ENCODE assay signal across 28 cellular contexts in genomic region chr11:7833527-7833926, GRCh38. TPM values are rescaled to one million over a fixed set of nuclear protein-coding genes. Genes with fewer than 3 reads are reported as not detected.
"Had no signal": no experiment of that assay in that cellular context is flagged by ENCODE, and none has a peak within 500 bp of the region (broad histone marks: within the 10 kb centered on the region; RNA-seq: fewer than 3 reads in every experiment).

No MANE protein-coding gene starts in this region.

- DNase-seq: effector CD4-positive, alpha-beta T cell; esophagus squamous epithelium; foreskin fibroblast; left colon; left ventricle myocardium superior; mesenchymal stem cell; naive B cell; stimulated activated CD4-positive, alpha-beta T cell treated with anti-CD3 and anti-CD28 coated beads, Interleukin-2, amount 100 ng/mL, for 24 hours; stimulated activated CD4-positive, alpha-beta T cell treated with anti-CD3 and anti-CD28 coated beads, Interleukin-4, amount 100 ng/mL, for 4 hours; stimulated activated naive B cell treated with anti-CD40 and anti-IgM and Interleukin-4, amounts not matched to agents 10 μg/mL and 1 μg/mL and 100 μg/mL, for 72 hours; stomach; substantia nigra; trophoblast cell had no signal

- H3K36me3 Mint-ChIP-seq: naive B cell; stimulated activated naive B cell treated with anti-CD40 and anti-IgM and Interleukin-4, amounts not matched to agents 10 μg/mL and 1 μg/mL and 100 μg/mL, for 72 hours had no signal

- H3K4me3 Mint-ChIP-seq: naive B cell; nephron; stimulated activated naive B cell treated with anti-CD40 and anti-IgM and Interleukin-4, amounts not matched to agents 10 μg/mL and 1 μg/mL and 100 μg/mL, for 72 hours had no signal

- H3K4me3 ChIP-seq: coronary artery, esophagus squamous epithelium, lung, stomach, thoracic aorta had no signal

- H3K27me3 ChIP-seq: esophagus squamous epithelium, neutrophil, stomach had no signal

- H3K9me3 ChIP-seq: esophagus squamous epithelium, neutrophil, stomach, thoracic aorta had no signal

- H3K4me1 ChIP-seq: esophagus squamous epithelium, stomach had no signal

- H3K9me3 Mint-ChIP-seq: nephron had no signal

- H3K27ac ChIP-seq: coronary artery, epithelial cell of prostate, esophagus squamous epithelium, neutrophil, stomach, thoracic aorta had no signal

- H3K4me1 Mint-ChIP-seq: naive B cell; nephron; stimulated activated naive B cell treated with anti-CD40 and anti-IgM and Interleukin-4, amounts not matched to agents 10 μg/mL and 1 μg/mL and 100 μg/mL, for 72 hours had no signal

- H3K36me3 ChIP-seq: esophagus squamous epithelium, neutrophil, stomach, thoracic aorta had no signal

- H3K27ac Mint-ChIP-seq: naive B cell; nephron; stimulated activated naive B cell treated with anti-CD40 and anti-IgM and Interleukin-4, amounts not matched to agents 10 μg/mL and 1 μg/mL and 100 μg/mL, for 72 hours had no signal

- ATAC-seq: left colon; left ventricle myocardium superior; sciatic nerve; stimulated activated naive B cell treated with anti-CD40 and anti-IgM and Interleukin-4, amounts not matched to agents 10 μg/mL and 1 μg/mL and 100 μg/mL, for 72 hours had no signal

- FAIRE-seq: endometrium had no signal

RNA-seq across cellular contexts. Expression of gene OR5P3, which starts 2.9 kb away (rescaled TPM):
- total RNA-seq: dermis microvascular lymphatic vessel endothelial cell, kidney epithelial cell, left colon, left ventricle myocardium superior, osteoblast, pulmonary artery endothelial cell, sciatic nerve, skeletal muscle tissue had no signal
- polyA plus RNA-seq: lung, stomach, urinary bladder had no signal

RNA-seq across cellular contexts. Expression of gene OR5P2, which starts 36.8 kb away (rescaled TPM):
- total RNA-seq: chondrocyte, dermis microvascular lymphatic vessel endothelial cell, kidney epithelial cell, left colon, left ventricle myocardium superior, osteoblast, pulmonary artery endothelial cell, sciatic nerve, skeletal muscle tissue had no signal
- polyA plus RNA-seq: lung, stomach, urinary bladder had no signal
